Comparison of ENCODE assay signal across 9 cellular contexts in genomic region chr6:27811383-27811782, GRCh38.
A peak's percentile ranks its signal among the peaks of the same experiment; 100 is the strongest.
DNase-seq lines count a peak whose midpoint lies in the region; ATAC-seq, FAIRE-seq and TF ChIP-seq lines count a peak whose summit lies in the region.
"Had no signal": no experiment of that assay in that cellular context is flagged by ENCODE, and none has a peak within 500 bp of the region (broad histone marks: within the 10 kb centered on the region; RNA-seq: fewer than 3 reads in every experiment).

No MANE protein-coding gene starts in this region.

- H4K8ac ChIP-seq in H1 (ENCODE audit: extremely low read depth, insufficient read depth, low read length) = no peak overlapping the region

- H2AK5ac ChIP-seq in H1 (ENCODE audit: low read depth, low read length) = no peak overlapping the region

- no peak overlapping the region for H2BK15ac ChIP-seq in H1 (ENCODE audit: low read length)

- no peak for ATAC-seq in HG02642 (IDR thresholded peaks at IDR 0.05; ENCODE audit: poor library complexity, unreplicated experiment)
- ATAC-seq in HG03565 (IDR thresholded peaks at IDR 0.05; ENCODE audit: unreplicated experiment) = no peak

- H3K4me1 ChIP-seq in PC-9 (replicated peaks; ENCODE audit: insufficient read depth) (peaks cover 38% of the 10 kb centered on the region), H1 (replicated peaks in 1 of 4; ENCODE audit: control insufficient read depth in 3 of 4, insufficient read depth in 4 of 4, low read length in 3 of 4) (peaks cover 0 to 6% (median 2%) of the 10 kb centered on the region in 4 experiments; a peak in 3 of 7 replicates), rectal smooth muscle tissue (ENCODE audit: control insufficient read depth, insufficient read depth, low read length) (peaks cover 3% of the 10 kb centered on the region)

- peak overlapping the region; percentile 73 for H4K5ac ChIP-seq in H1 (ENCODE audit: insufficient read length, low read depth, low read length)

- DNase-seq in NCI-H2171 treated with DMSO at 0.1 percent for 48 hours (lab: John Stamatoyannopoulos, UW) = peak; percentile 15
- no peak for DNase-seq in NCI-H2171 (lab: John Stamatoyannopoulos, UW)
- DNase-seq in PC-9 = no peak
- DNase-seq in H1 (ENCODE audit: low read depth in 1 of 2, low spot score in 2 of 2) = no peak
- DNase-seq in stimulated activated CD4-positive, alpha-beta T cell treated with anti-CD3 and anti-CD28 coated beads, Interleukin-12 subunit alpha, Interleukin-12 subunit beta, amount 100 ng/mL, for 4 hours = no peak

- no TSS peak for BruUV-seq in PC-9 (replicated peaks; lab: Mats Ljungman, UMichigan)

- no peak overlapping the region for H3K4ac ChIP-seq in H1 (replicated peaks; ENCODE audit: insufficient read length, low read depth, low read length)

- WGBS in H1 (ENCODE audit: extremely low coverage in 1 of 2, insufficient coverage in 1 of 2, insufficient read length in 1 of 2, insufficient replicate concordance in 2 of 2, low coverage in 1 of 2, low lambda C conversion rate in 2 of 2, missing lambda C conversion rate in 1 of 2), 2 experiments = 29% methylated on average over 2 of the region's 2 CpGs; no CpG with 5 or more reads in 1 of the 2 experiments

- no peaks in the 10 kb centered on the region for H3K9me2 ChIP-seq in PC-9 (ENCODE audit: insufficient read depth)

- H4K20me1 ChIP-seq in PC-9 (ENCODE audit: insufficient read depth) = no peaks in the 10 kb centered on the region
- no peaks in the 10 kb centered on the region for H4K20me1 ChIP-seq in H1 (replicated peaks in 1 of 2; ENCODE audit: control insufficient read depth in 1 of 2, insufficient read depth in 2 of 2, low read length in 2 of 2)

- TF ChIP-seq RAD21 in H1 (IDR thresholded peaks at IDR 0.05 in 1 of 2, conservative IDR thresholded peaks at IDR 0.05 in 1 of 2; ENCODE audit: low read depth in 2 of 2, low read length in 2 of 2) = no peak

- H2AFZ ChIP-seq in PC-9 (no peak overlapping the region), H1 (ENCODE audit: low read length) (no peak overlapping the region)

- H3K56ac ChIP-seq in H1 (replicated peaks; ENCODE audit: insufficient read length, low read depth, low read length) = no peak overlapping the region

- H3K36me3 ChIP-seq in PC-9 (ENCODE audit: low read depth) (no peaks in the 10 kb centered on the region), H1 (ENCODE audit: control insufficient read depth in 2 of 4, insufficient read depth in 4 of 4, low read length in 3 of 4) (no peaks in the 10 kb centered on the region), rectal smooth muscle tissue (ENCODE audit: control insufficient read depth, insufficient read depth, low read length) (no peaks in the 10 kb centered on the region)

- H3K27ac ChIP-seq in PC-9 (peak overlapping the region; percentile 70; the same call in 1 of the 2 replicates), H1 (ENCODE audit: low read depth, low read length) (peak overlapping the region; percentile 84; the same call in 1 of the 2 replicates), rectal smooth muscle tissue (ENCODE audit: low read depth, low read length) (peak overlapping the region; percentile 90)

- H3K9me3 ChIP-seq in PC-9 (ENCODE audit: insufficient read depth, low read depth) = no peaks in the 10 kb centered on the region; the same call in 1 of the 2 replicates
- peaks cover 0 to 3% of the 10 kb centered on the region in 2 experiments; a peak in 1 of 4 replicates for H3K9me3 ChIP-seq in H1 (ENCODE audit: insufficient read depth in 2 of 2, low read depth in 1 of 2, low read length in 1 of 2)

- TF ChIP-seq CTCF in PC-9 (conservative IDR thresholded peaks at IDR 0.05) = no peak
- no peak for TF ChIP-seq CTCF in H1 (IDR thresholded peaks at IDR 0.05; ENCODE audit: control extremely low read depth in 1 of 3, insufficient read depth in 1 of 3, low read depth in 1 of 3, low read length in 3 of 3)

- POLR2A ChIA-PET in PC-9 (lab: Charles Lee; ENCODE audit: unreplicated experiment) = interaction anchor here (0.5 to 0.8 kb wide), 11 partner anchors 25 to 1665 kb away, joined by 3 to 16 read pairs (median 3); partner anchors contain the start of gene ZKSCAN8
- POLR2A ChIA-PET in H1 (lab: Charles Lee; ENCODE audit: partially characterized antibody) = interaction anchor here (0.6 to 11.2 kb wide), 26 partner anchors 10 to 1790 kb away, joined by 3 to 959 read pairs (median 34); partner anchors contain the start of gene ZNF165

- intact Hi-C loops in PC-9 (cut with micrococcal nuclease; ENCODE audit: unreplicated experiment) = loop anchor here (2.0 to 10.0 kb wide), 2 partner anchors 61 to 273 kb away; partner anchors contain the start of gene ZNF165

- CTCF ChIA-PET in PC-9 (lab: Charles Lee) = interaction anchor here (0.6 to 1.6 kb wide), 4 partner anchors 61 to 634 kb away, joined by 3 to 10 read pairs (median 5); a partner anchor contains a TSS
- CTCF ChIA-PET in H1 (lab: Charles Lee; ENCODE audit: partially characterized antibody) = interaction anchor here (0.9 to 2.4 kb wide), 6 partner anchors 10 to 86 kb away, joined by 3 to 9 read pairs (median 4); no protein-coding TSS in a partner anchor

- no peaks in the 10 kb centered on the region for H3K79me1 ChIP-seq in H1 (ENCODE audit: low read depth, low read length)

- peaks cover 21% of the 10 kb centered on the region for H3K23me2 ChIP-seq in H1 (ENCODE audit: low read depth, low read length)

- no peak overlapping the region for H3K14ac ChIP-seq in H1 (ENCODE audit: insufficient read length)

- peak overlapping the region; percentile 92 for H3K4me2 ChIP-seq in PC-9
- H3K4me2 ChIP-seq in H1 (ENCODE audit: insufficient read depth in 1 of 2, low read depth in 2 of 2, low read length in 2 of 2) = peak overlapping the region; percentile 81 to 99

- FAIRE-seq in H1 (lab: Jason Lieb, UNC) = no peak
- FAIRE-seq: A204.1 had no signal

- H3K27me3 ChIP-seq in PC-9 (ENCODE audit: insufficient read depth, low read depth) = no peaks in the 10 kb centered on the region
- no peaks in the 10 kb centered on the region for H3K27me3 ChIP-seq in H1 (replicated peaks in 1 of 4; ENCODE audit: control insufficient read depth in 3 of 4, extremely low read depth in 1 of 4, insufficient read depth in 3 of 4, low read length in 3 of 4)
- peaks cover 5% of the 10 kb centered on the region for H3K27me3 ChIP-seq in rectal smooth muscle tissue (ENCODE audit: control insufficient read depth, insufficient read depth, low read length)

- H2BK12ac ChIP-seq in H1 (ENCODE audit: low read depth, low read length) = no peak overlapping the region

- H2BK120ac ChIP-seq in H1 (replicated peaks; ENCODE audit: low read depth, low read length) = no peak overlapping the region

- peak overlapping the region; percentile 72 for H3K4me3 ChIP-seq in PC-9
- H3K4me3 ChIP-seq in H1 (ENCODE audit: extremely low read depth in 1 of 4, insufficient read depth in 2 of 4, low read depth in 3 of 4, low read length in 4 of 4) = peak overlapping the region; percentile 78 to 96 (median 89); a peak in 6 of 8 replicates
- H3K4me3 ChIP-seq in rectal smooth muscle tissue (ENCODE audit: low read length) = peak overlapping the region; percentile 90

- H2BK5ac ChIP-seq in H1 (ENCODE audit: low read depth, low read length) = no peak overlapping the region

- peak overlapping the region in 3 of 4 experiments; percentile 63 to 97 (median 93); a peak in 3 of 7 replicates for H3K9ac ChIP-seq in H1 (replicated peaks in 1 of 4; ENCODE audit: extremely low read depth in 1 of 4, low read depth in 3 of 4, low read length in 3 of 4)
- no peak overlapping the region for H3K9ac ChIP-seq in rectal smooth muscle tissue (ENCODE audit: low read length)

- no peak overlapping the region for H4K91ac ChIP-seq in H1 (replicated peaks; ENCODE audit: insufficient read length, low read length)

- H3K79me2 ChIP-seq in PC-9 (ENCODE audit: low read depth) = peaks cover 9% of the 10 kb centered on the region; the same call in 1 of the 2 replicates
- peaks cover 0 to 6% of the 10 kb centered on the region in 2 experiments; a peak in 1 of 4 replicates for H3K79me2 ChIP-seq in H1 (ENCODE audit: control insufficient read depth in 1 of 2, insufficient read depth in 2 of 2, low read length in 2 of 2)

- no peak overlapping the region for H3K23ac ChIP-seq in H1 (ENCODE audit: insufficient read length)

- H2BK20ac ChIP-seq in H1 (ENCODE audit: low read length) = no peak overlapping the region

- H3K18ac ChIP-seq in H1 (ENCODE audit: extremely low read depth, low read length) = peak overlapping the region; percentile 26; the same call in 1 of the 2 replicates

- peak in 1 of 2 experiments; percentile 2; a peak in 1 of 3 replicates for TF ChIP-seq POLR2A in H1 (IDR thresholded peaks at IDR 0.05; ENCODE audit: control extremely low read depth in 1 of 2, low read depth in 2 of 2, low read length in 2 of 2)

- TF ChIP-seq EP300 in H1 (IDR thresholded peaks at IDR 0.05; ENCODE audit: borderline replicate concordance in 1 of 2, low read depth in 2 of 2, low read length in 2 of 2) = no peak

- H3F3A ChIP-seq in PC-9 (ENCODE audit: insufficient read depth, low read depth) = peaks cover 40% of the 10 kb centered on the region; the same call in 1 of the 2 replicates

TF ChIP-seq in H1, 55 proteins besides CTCF, POLR2A, EP300 and RAD21:
- TF ChIP-seq POLR2AphosphoS5 (IDR thresholded peaks at IDR 0.05; ENCODE audit: low read depth, low read length) = peak; percentile 47; the same call in 1 of the 2 replicates
- TF ChIP-seq E2F6 (IDR thresholded peaks at IDR 0.05) = no peak
- no peak for TF ChIP-seq TCF12 (IDR thresholded peaks at IDR 0.05; ENCODE audit: low read depth, low read length)
- TF ChIP-seq TAF7 (optimal IDR thresholded peaks at IDR 0.05; ENCODE audit: borderline replicate concordance, low read depth, low read length) = peak; percentile 63
- TF ChIP-seq SAP30 (IDR thresholded peaks at IDR 0.05; ENCODE audit: insufficient read depth, insufficient replicate concordance, low read length) = no peak
- no peak for TF ChIP-seq EZH2 (IDR thresholded peaks at IDR 0.05; ENCODE audit: low read depth, low read length, severe bottlenecking)
- TF ChIP-seq ASH2L (IDR thresholded peaks at IDR 0.05; ENCODE audit: low read length) = no peak
- TF ChIP-seq KDM1A (IDR thresholded peaks at IDR 0.05; ENCODE audit: borderline replicate concordance, low read length) = no peak
- TF ChIP-seq ZNF274 (IDR thresholded peaks at IDR 0.05; ENCODE audit: borderline replicate concordance, extremely low read depth, low read length) = no peak
